ENCODE assay signal across 8 cellular contexts in the genomic region with DNA sequence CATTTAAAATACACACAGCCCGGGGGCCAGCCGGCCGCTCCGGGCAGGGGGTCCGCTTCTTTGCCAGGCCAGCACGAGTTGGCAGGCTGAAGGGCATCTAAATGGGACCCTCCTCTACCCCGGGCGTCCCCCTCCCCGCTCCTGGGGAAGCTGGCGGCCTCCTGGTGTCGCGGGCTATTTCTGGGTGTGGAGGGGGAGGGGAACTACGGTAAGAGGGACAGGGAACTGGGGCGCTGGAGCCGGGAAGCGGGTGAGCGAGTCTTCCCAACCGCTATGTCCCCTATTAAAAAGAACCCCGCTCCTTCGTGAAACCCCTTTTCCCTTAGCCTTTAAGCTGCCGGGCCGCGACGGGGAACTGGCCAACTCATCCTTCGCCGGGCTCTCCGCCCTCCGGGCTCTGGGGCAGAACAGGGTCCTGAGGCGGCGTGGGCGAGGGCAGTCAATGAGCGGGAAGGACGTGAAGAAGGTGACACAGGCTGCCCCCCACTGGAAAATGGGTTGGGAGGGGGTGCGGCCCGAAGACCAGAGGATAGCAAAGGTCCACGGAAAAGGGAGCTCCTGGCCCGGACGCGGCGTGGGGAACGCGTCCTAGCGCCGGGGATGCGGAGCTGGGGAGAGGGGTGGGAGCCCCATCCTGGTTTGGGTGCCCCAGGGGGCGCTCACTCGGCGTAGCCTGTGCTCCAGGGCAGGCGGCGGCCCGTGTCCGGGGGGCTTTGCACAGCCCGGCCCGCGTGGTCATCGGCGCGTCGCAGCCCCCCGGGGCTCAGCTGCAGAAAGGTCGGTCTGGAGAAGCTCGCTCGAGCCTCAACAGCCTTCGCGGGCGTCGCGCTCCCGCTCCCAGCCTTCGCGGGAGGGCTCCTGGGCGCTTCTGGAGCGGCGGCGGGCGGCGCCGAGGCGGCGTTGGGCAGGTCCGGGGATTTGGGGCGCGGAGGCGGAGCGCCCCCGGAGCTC. TPM values are rescaled to one million over a fixed set of nuclear protein-coding genes. Genes with fewer than 3 reads are reported as not detected.
DNase-seq lines count a peak whose midpoint lies in the region; ATAC-seq lines count a peak whose summit lies in the region.

No MANE protein-coding gene starts in this region.

- H3K36me3 ChIP-seq in HUES64 (ENCODE audit: insufficient read depth, low read length): no peaks in the 10 kb centered on the region; the same call in 1 of the 2 replicates
- H3K36me3 ChIP-seq in iPS-15b (ENCODE audit: control insufficient read depth, insufficient read depth, low read length): peaks cover 13% of the 10 kb centered on the region

- H3K27ac ChIP-seq in HUES64 (ENCODE audit: low read depth, low read length): no peak overlapping the region

- H3K4me3 ChIP-seq in HUES64 (ENCODE audit: low read length) (peak overlapping the region; percentile 71), iPS-15b (ENCODE audit: low read depth, low read length) (peak overlapping the region; percentile 79)

- H3K27ac Mint-ChIP-seq in activated CD4-positive, alpha-beta T cell treated with anti-CD3 and anti-CD28 coated beads, Interleukin-2, amount 10 ng/mL, durations not matched to agents 24 days and 14 days: no peak overlapping the region
- H3K27ac Mint-ChIP-seq in activated naive CD8-positive, alpha-beta T cell treated with anti-CD3 and anti-CD28 coated beads, Interleukin-2, amount 50 U/mL, for 24 hours: no peak overlapping the region

- peak; percentile 66 for DNase-seq in activated CD4-positive, alpha-beta T cell treated with anti-CD3 and anti-CD28 coated beads, Interleukin-2, amount 10 ng/mL, durations not matched to agents 24 days and 14 days
- DNase-seq in activated CD4-positive, alpha-beta T cell treated with anti-CD3 and anti-CD28 coated beads, Interleukin-2, amount 50 U/mL, for 48 hours: no peak
- DNase-seq in activated naive CD8-positive, alpha-beta T cell treated with anti-CD3 and anti-CD28 coated beads, Interleukin-2, amount 50 U/mL, for 24 hours: no peak
- DNase-seq in stimulated activated CD8-positive, alpha-beta memory T cell treated with anti-CD3 and anti-CD28 coated beads, Interleukin-4, amount 100 ng/mL, for 48 hours: peak; percentile 41

- peaks cover 36% of the 10 kb centered on the region for H3K4me1 Mint-ChIP-seq in activated CD4-positive, alpha-beta T cell treated with anti-CD3 and anti-CD28 coated beads, Interleukin-2, amount 10 ng/mL, durations not matched to agents 24 days and 14 days
- peaks cover 34% of the 10 kb centered on the region for H3K4me1 Mint-ChIP-seq in activated naive CD8-positive, alpha-beta T cell treated with anti-CD3 and anti-CD28 coated beads, Interleukin-2, amount 50 U/mL, for 24 hours

- H3K36me3 Mint-ChIP-seq in activated CD4-positive, alpha-beta T cell treated with anti-CD3 and anti-CD28 coated beads, Interleukin-2, amount 10 ng/mL, durations not matched to agents 24 days and 14 days (ENCODE audit: low read depth): no peaks in the 10 kb centered on the region
- H3K36me3 Mint-ChIP-seq in activated naive CD8-positive, alpha-beta T cell treated with anti-CD3 and anti-CD28 coated beads, Interleukin-2, amount 50 U/mL, for 24 hours (ENCODE audit: low read depth): no peaks in the 10 kb centered on the region

- under 1% methylated on average over 85 of the region's 86 CpGs for WGBS in HUES64

- H3K9me3 Mint-ChIP-seq in activated CD4-positive, alpha-beta T cell treated with anti-CD3 and anti-CD28 coated beads, Interleukin-2, amount 10 ng/mL, durations not matched to agents 24 days and 14 days: no peaks in the 10 kb centered on the region
- H3K9me3 Mint-ChIP-seq in activated naive CD8-positive, alpha-beta T cell treated with anti-CD3 and anti-CD28 coated beads, Interleukin-2, amount 50 U/mL, for 24 hours: no peaks in the 10 kb centered on the region

- H3K9me3 ChIP-seq in HUES64 (ENCODE audit: insufficient read depth, low read depth, low read length): no peaks in the 10 kb centered on the region
- H3K9me3 ChIP-seq in iPS-15b (ENCODE audit: control insufficient read depth, insufficient read depth, low read length): no peaks in the 10 kb centered on the region

- H3K9ac ChIP-seq in HUES64 (ENCODE audit: low read depth, low read length) (peak overlapping the region; percentile 46; the same call in 1 of the 2 replicates), iPS-15b (ENCODE audit: low read depth, low read length) (peak overlapping the region; percentile 47)

- H3K27me3 Mint-ChIP-seq in activated CD4-positive, alpha-beta T cell treated with anti-CD3 and anti-CD28 coated beads, Interleukin-2, amount 10 ng/mL, durations not matched to agents 24 days and 14 days: peaks cover 37% of the 10 kb centered on the region
- H3K27me3 Mint-ChIP-seq in activated naive CD8-positive, alpha-beta T cell treated with anti-CD3 and anti-CD28 coated beads, Interleukin-2, amount 50 U/mL, for 24 hours: peaks cover 25% of the 10 kb centered on the region

- intact Hi-C loops in activated CD4-positive, alpha-beta T cell treated with anti-CD3 and anti-CD28 coated beads, Interleukin-2, amount 10 ng/mL, durations not matched to agents 24 days and 14 days (cut with micrococcal nuclease): loop anchor here (2.0 to 5.0 kb wide), 4 partner anchors 40 to 963 kb away; partner anchors contain the start of genes MOV10 and SLC16A1

- peak overlapping the region; percentile 89 for H3K4me3 Mint-ChIP-seq in activated CD4-positive, alpha-beta T cell treated with anti-CD3 and anti-CD28 coated beads, Interleukin-2, amount 10 ng/mL, durations not matched to agents 24 days and 14 days
- peak overlapping the region; percentile 71 for H3K4me3 Mint-ChIP-seq in activated naive CD8-positive, alpha-beta T cell treated with anti-CD3 and anti-CD28 coated beads, Interleukin-2, amount 50 U/mL, for 24 hours

- H3K27me3 ChIP-seq in HUES64 (ENCODE audit: insufficient read depth, low read length): peaks cover 36% of the 10 kb centered on the region
- H3K27me3 ChIP-seq in iPS-15b (ENCODE audit: control insufficient read depth, insufficient read depth, low read length): peaks cover 50% of the 10 kb centered on the region

- H3K4me1 ChIP-seq in HUES64 (ENCODE audit: insufficient read depth, low read length) (peaks cover 12% of the 10 kb centered on the region), iPS-15b (ENCODE audit: control insufficient read depth, insufficient read depth, low read length) (peaks cover 22% of the 10 kb centered on the region)

- ATAC-seq in activated naive CD8-positive, alpha-beta T cell treated with anti-CD3 and anti-CD28 coated beads, Interleukin-2, amount 50 U/mL, for 24 hours: peak; percentile 1
- ATAC-seq in GM19467 (IDR thresholded peaks at IDR 0.05; ENCODE audit: unreplicated experiment): no peak
- ATAC-seq in GM19463 (IDR thresholded peaks at IDR 0.05; ENCODE audit: unreplicated experiment): no peak

RNA-seq across cellular contexts. Expression of gene PPM1J, which starts 0.5 kb away (rescaled TPM):
- 1.2 and 1.4 TPM in 2 replicates for total RNA-seq in activated CD4-positive, alpha-beta T cell treated with anti-CD3 and anti-CD28 coated beads, Interleukin-2, amount 10 ng/mL, durations not matched to agents 24 days and 14 days
- polyA plus RNA-seq in HUES64 (2013, experiment 1 of 2): 7.8 TPM
- polyA plus RNA-seq in HUES64 (2013, experiment 2 of 2): 8.5 TPM

RNA-seq across cellular contexts. Expression of gene RHOC, which starts 7.7 kb away (rescaled TPM):
- 48.5 and 53.4 TPM in 2 replicates for total RNA-seq in activated CD4-positive, alpha-beta T cell treated with anti-CD3 and anti-CD28 coated beads, Interleukin-2, amount 10 ng/mL, durations not matched to agents 24 days and 14 days
- polyA plus RNA-seq in HUES64 (2013, experiment 1 of 2): 66.7 TPM
- polyA plus RNA-seq in HUES64 (2013, experiment 2 of 2): 75.3 TPM

RNA-seq across cellular contexts. Expression of gene MOV10, which starts 40.1 kb away (rescaled TPM):
- 70.7 and 76.7 TPM in 2 replicates for total RNA-seq in activated CD4-positive, alpha-beta T cell treated with anti-CD3 and anti-CD28 coated beads, Interleukin-2, amount 10 ng/mL, durations not matched to agents 24 days and 14 days
- 43.7 TPM for polyA plus RNA-seq in HUES64 (2013, experiment 1 of 2)
- 43.9 TPM for polyA plus RNA-seq in HUES64 (2013, experiment 2 of 2)

Comparison
In these comparisons a context has a peak if more than half of its experiments do, and no peak if none do; other contexts are left out.
1. DNase-seq: peak in activated CD4-positive, alpha-beta T cell treated with anti-CD3 and anti-CD28 coated beads, Interleukin-2, amount 10 ng/mL, durations not matched to agents 24 days and 14 days (single experiment) and stimulated activated CD8-positive, alpha-beta memory T cell treated with anti-CD3 and anti-CD28 coated beads, Interleukin-4, amount 100 ng/mL, for 48 hours (single experiment); none in activated CD4-positive, alpha-beta T cell treated with anti-CD3 and anti-CD28 coated beads, Interleukin-2, amount 50 U/mL, for 48 hours (0 of 2) and activated naive CD8-positive, alpha-beta T cell treated with anti-CD3 and anti-CD28 coated beads, Interleukin-2, amount 50 U/mL, for 24 hours (single experiment).